Comparison of ENCODE assay signal across 16 cellular contexts in the genomic region with DNA sequence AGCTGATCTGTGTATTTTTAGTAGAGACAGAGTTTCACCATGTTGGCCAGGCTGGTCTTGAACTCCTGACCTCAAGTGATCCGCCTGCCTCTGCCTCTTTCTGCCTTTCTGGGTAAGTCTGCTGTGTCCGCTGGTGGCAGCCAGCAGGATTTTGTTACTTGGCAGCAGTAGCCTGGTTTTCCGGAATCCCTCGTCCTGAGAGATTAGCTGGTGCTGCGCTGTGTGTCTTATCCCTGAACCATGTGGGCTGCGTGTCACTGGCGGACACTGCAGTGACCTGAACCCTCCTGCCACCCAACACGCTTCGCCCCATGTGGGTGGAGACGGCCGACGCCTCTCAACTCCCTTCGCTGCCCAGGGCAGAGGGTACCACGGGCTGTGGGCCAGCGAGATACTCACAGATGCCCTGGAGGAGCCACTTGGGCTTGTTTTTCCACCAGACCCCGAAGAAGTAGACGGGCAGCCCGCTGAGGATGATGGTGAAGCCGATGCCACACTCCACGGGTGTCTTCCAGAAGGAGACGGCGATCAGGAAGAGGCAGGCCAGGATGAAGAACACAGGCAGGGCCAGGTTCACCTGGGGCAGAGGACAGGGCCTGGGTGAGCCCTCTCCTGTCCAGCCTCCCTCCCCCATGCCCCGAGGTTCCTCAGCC. TPM values are rescaled to one million over a fixed set of nuclear protein-coding genes. Genes with fewer than 3 reads are reported as not detected.
DNase-seq lines count a peak whose midpoint lies in the region; TF ChIP-seq lines count a peak whose summit lies in the region.
"Had no signal": no experiment of that assay in that cellular context is flagged by ENCODE, and none has a peak within 500 bp of the region (broad histone marks: within the 10 kb centered on the region; RNA-seq: fewer than 3 reads in every experiment).

No MANE protein-coding gene starts in this region.

- no peaks in the 10 kb centered on the region for H3K9me3 Mint-ChIP-seq in activated naive CD4-positive, alpha-beta T cell treated with anti-CD3 and anti-CD28 coated beads, Interleukin-2, amount 50 U/mL, for 24 hours
- H3K9me3 Mint-ChIP-seq in brain = no peaks in the 10 kb centered on the region
- H3K9me3 Mint-ChIP-seq: activated CD4-positive, alpha-beta memory T cell treated with anti-CD3 and anti-CD28 coated beads, Interleukin-2, amount 10 ng/mL, durations not matched to agents 7 days and 5 days; activated T-helper 17 cell treated with anti-CD3 and anti-CD28 coated beads, Interleukin-2, amount 50 U/mL, for 72 hours; CD4-positive, alpha-beta memory T cell; GM23338; natural killer cell had no signal

- H3K4me1 ChIP-seq in OCI-LY1 (ENCODE audit: insufficient read depth, low read length, severe bottlenecking) (peaks cover 48% of the 10 kb centered on the region), smooth muscle cell (ENCODE audit: low read depth) (peaks cover 4% of the 10 kb centered on the region), BE2C (peaks cover 41% of the 10 kb centered on the region)

- peaks cover 4% of the 10 kb centered on the region for H3K36me3 Mint-ChIP-seq in activated naive CD4-positive, alpha-beta T cell treated with anti-CD3 and anti-CD28 coated beads, Interleukin-2, amount 50 U/mL, for 24 hours
- H3K36me3 Mint-ChIP-seq in brain = peaks cover 38% of the 10 kb centered on the region
- H3K36me3 Mint-ChIP-seq: natural killer cell had no signal

- peaks cover 4% of the 10 kb centered on the region for H3K4me1 Mint-ChIP-seq in activated naive CD4-positive, alpha-beta T cell treated with anti-CD3 and anti-CD28 coated beads, Interleukin-2, amount 50 U/mL, for 24 hours
- peaks cover 18% of the 10 kb centered on the region for H3K4me1 Mint-ChIP-seq in brain
- H3K4me1 Mint-ChIP-seq: activated T-helper 17 cell treated with anti-CD3 and anti-CD28 coated beads, Interleukin-2, amount 50 U/mL, for 72 hours; CD4-positive, alpha-beta memory T cell; natural killer cell had no signal

- WGBS in smooth muscle cell (ENCODE audit: low lambda C conversion rate) = 94% methylated on average over 22 of the region's 23 CpGs

- H3K36me3 ChIP-seq in OCI-LY1 (ENCODE audit: insufficient read depth, low read length) = peaks cover 96% of the 10 kb centered on the region
- no peaks in the 10 kb centered on the region for H3K36me3 ChIP-seq in smooth muscle cell (ENCODE audit: low read depth)
- peaks cover 92% of the 10 kb centered on the region for H3K36me3 ChIP-seq in BE2C

- no peak overlapping the region for H3K4me3 ChIP-seq in OCI-LY1 (ENCODE audit: low read depth, low read length, poor library complexity, severe bottlenecking)
- H3K4me3 ChIP-seq in smooth muscle cell = no peak overlapping the region
- H3K4me3 ChIP-seq in BE2C (ENCODE audit: low read depth, low read length) = no peak overlapping the region
- H3K4me3 ChIP-seq: GM23338 had no signal

- H3K79me2 ChIP-seq in OCI-LY1 (ENCODE audit: insufficient read depth, low read length) (no peaks in the 10 kb centered on the region), smooth muscle cell (ENCODE audit: low read depth) (no peaks in the 10 kb centered on the region)

- no peaks in the 10 kb centered on the region for H3K27me3 ChIP-seq in OCI-LY1 (ENCODE audit: insufficient read depth, low read length)
- no peaks in the 10 kb centered on the region for H3K27me3 ChIP-seq in smooth muscle cell (ENCODE audit: low read depth)
- H3K27me3 ChIP-seq in BE2C = no peaks in the 10 kb centered on the region

- no peak for DNase-seq in activated naive CD4-positive, alpha-beta T cell treated with Interleukin-2 at 50 U/mL for 16 hours
- DNase-seq in smooth muscle cell (lab: John Stamatoyannopoulos, UW; ENCODE audit: unreplicated experiment) (no peak), BE2C (no peak), NCI-H748 (lab: John Stamatoyannopoulos, UW; ENCODE audit: unreplicated experiment) (no peak), GM10266 (ENCODE audit: extremely low spot score) (no peak)
- DNase-seq: ACHN; activated CD4-positive, alpha-beta memory T cell treated with anti-CD3 and anti-CD28 coated beads, Interleukin-2, amount 10 ng/mL, durations not matched to agents 7 days and 5 days; natural killer cell; NCI-H187; trophoblast cell had no signal

- peak overlapping the region; percentile 23 for H3K27ac Mint-ChIP-seq in activated naive CD4-positive, alpha-beta T cell treated with anti-CD3 and anti-CD28 coated beads, Interleukin-2, amount 50 U/mL, for 24 hours
- peak overlapping the region in 4 of 5 experiments; percentile 33 to 84 (median 56) for H3K27ac Mint-ChIP-seq in brain
- H3K27ac Mint-ChIP-seq: activated CD4-positive, alpha-beta memory T cell treated with anti-CD3 and anti-CD28 coated beads, Interleukin-2, amount 10 ng/mL, durations not matched to agents 7 days and 5 days; activated T-helper 17 cell treated with anti-CD3 and anti-CD28 coated beads, Interleukin-2, amount 50 U/mL, for 72 hours; GM23338; natural killer cell had no signal

- H2AFZ ChIP-seq in OCI-LY1 (ENCODE audit: low read length) = no peak overlapping the region
- no peak overlapping the region for H2AFZ ChIP-seq in smooth muscle cell (ENCODE audit: low read depth)
- H2AFZ ChIP-seq: GM23338 had no signal

- H3K4me2 ChIP-seq in OCI-LY1 (ENCODE audit: low read length) = no peak overlapping the region
- no peak overlapping the region for H3K4me2 ChIP-seq in smooth muscle cell
- H3K4me2 ChIP-seq: GM23338 had no signal

- H3K9me3 ChIP-seq in OCI-LY1 (ENCODE audit: low read length) (no peaks in the 10 kb centered on the region), smooth muscle cell (replicated peaks; ENCODE audit: low read depth) (no peaks in the 10 kb centered on the region), BE2C (no peaks in the 10 kb centered on the region)

- H3K9ac ChIP-seq in OCI-LY1 (ENCODE audit: low read length) (no peak overlapping the region), smooth muscle cell (ENCODE audit: low read depth) (no peak overlapping the region)

- no peak overlapping the region for H3K4me3 Mint-ChIP-seq in activated naive CD4-positive, alpha-beta T cell treated with anti-CD3 and anti-CD28 coated beads, Interleukin-2, amount 50 U/mL, for 24 hours
- no peak overlapping the region for H3K4me3 Mint-ChIP-seq in brain
- H3K4me3 Mint-ChIP-seq: activated CD4-positive, alpha-beta memory T cell treated with anti-CD3 and anti-CD28 coated beads, Interleukin-2, amount 10 ng/mL, durations not matched to agents 7 days and 5 days; activated T-helper 17 cell treated with anti-CD3 and anti-CD28 coated beads, Interleukin-2, amount 50 U/mL, for 72 hours; CD4-positive, alpha-beta memory T cell; GM23338; natural killer cell had no signal

- H3K27me3 Mint-ChIP-seq in activated naive CD4-positive, alpha-beta T cell treated with anti-CD3 and anti-CD28 coated beads, Interleukin-2, amount 50 U/mL, for 24 hours = no peaks in the 10 kb centered on the region
- peaks cover 6% of the 10 kb centered on the region for H3K27me3 Mint-ChIP-seq in brain
- H3K27me3 Mint-ChIP-seq: activated CD4-positive, alpha-beta memory T cell treated with anti-CD3 and anti-CD28 coated beads, Interleukin-2, amount 10 ng/mL, durations not matched to agents 7 days and 5 days; activated T-helper 17 cell treated with anti-CD3 and anti-CD28 coated beads, Interleukin-2, amount 50 U/mL, for 72 hours; CD4-positive, alpha-beta memory T cell had no signal

- no peaks in the 10 kb centered on the region for H3K9me2 ChIP-seq in OCI-LY1 (ENCODE audit: low read depth, low read length)

- H3K27ac ChIP-seq in OCI-LY1 (ENCODE audit: low read depth, low read length, poor library complexity, severe bottlenecking) (peak overlapping the region; percentile 83), smooth muscle cell (ENCODE audit: low read depth) (peak overlapping the region; percentile 15)

- no peaks in the 10 kb centered on the region; the same call in 1 of the 2 replicates for H3F3A ChIP-seq in OCI-LY1 (ENCODE audit: insufficient read depth, low read length)
- peaks cover 28% of the 10 kb centered on the region for H3F3A ChIP-seq in smooth muscle cell (ENCODE audit: low read depth)

- no peak for TF ChIP-seq CTCF in OCI-LY1 (IDR thresholded peaks at IDR 0.05; ENCODE audit: low read length)
- TF ChIP-seq CTCF in brain (conservative IDR thresholded peaks at IDR 0.05) = no peak
- TF ChIP-seq CTCF in smooth muscle cell (IDR thresholded peaks at IDR 0.05; ENCODE audit: borderline replicate concordance, insufficient read depth, poor library complexity, severe bottlenecking) = no peak
- TF ChIP-seq CTCF in BE2C (IDR thresholded peaks at IDR 0.05; ENCODE audit: low read depth, low read length) = no peak
- TF ChIP-seq CTCF in GM10266 (IDR thresholded peaks at IDR 0.05; ENCODE audit: control insufficient read depth, insufficient read depth, low read depth, missing control alignments) = no peak

- H4K20me1 ChIP-seq in OCI-LY1 (ENCODE audit: insufficient read depth, low read length) (no peaks in the 10 kb centered on the region), smooth muscle cell (ENCODE audit: low read depth) (peaks cover 49% of the 10 kb centered on the region)

RNA-seq across cellular contexts. Expression of gene SLC7A5, which starts 35.2 kb away (rescaled TPM):
- polyA plus RNA-seq in brain (ENCODE audit: insufficient read depth, low read depth, low replicate concordance) = 101 TPM
- 40.5 and 51.3 TPM in 2 replicates for total RNA-seq in smooth muscle cell
- polyA plus RNA-seq in smooth muscle cell = 58.8 and 153 TPM in 2 replicates
- polyA plus RNA-seq in BE2C (2012; ENCODE audit: insufficient read depth, insufficient read length, low read depth) = 258 TPM
